ENCODE assay signal across 1 cellular context in the genomic region with DNA sequence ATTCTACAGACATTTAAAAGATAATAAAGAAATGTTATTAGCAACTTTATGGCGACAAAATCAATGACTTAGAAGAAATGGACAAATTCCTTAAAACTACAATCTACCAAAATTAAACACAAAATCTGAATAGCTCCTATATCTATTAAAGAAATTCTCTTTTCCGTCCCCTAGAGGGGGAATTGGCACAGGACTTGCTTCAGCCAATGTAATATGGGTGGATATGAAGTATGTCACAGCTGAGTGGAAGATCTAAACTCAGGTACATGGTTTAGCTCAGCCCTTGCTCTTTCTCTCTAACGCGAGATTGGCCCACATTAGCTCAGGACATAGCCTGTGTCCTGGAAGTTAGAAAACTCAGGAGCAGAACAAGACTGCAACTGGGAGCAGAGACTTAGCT.
TF ChIP-seq lines count a peak whose summit lies in the region.

No MANE protein-coding gene starts in this region.

TF ChIP-seq in GM23338, 12 proteins besides CTCF, POLR2A, EP300 and RAD21 (continued from another document):
- TF ChIP-seq, protein P1, sequence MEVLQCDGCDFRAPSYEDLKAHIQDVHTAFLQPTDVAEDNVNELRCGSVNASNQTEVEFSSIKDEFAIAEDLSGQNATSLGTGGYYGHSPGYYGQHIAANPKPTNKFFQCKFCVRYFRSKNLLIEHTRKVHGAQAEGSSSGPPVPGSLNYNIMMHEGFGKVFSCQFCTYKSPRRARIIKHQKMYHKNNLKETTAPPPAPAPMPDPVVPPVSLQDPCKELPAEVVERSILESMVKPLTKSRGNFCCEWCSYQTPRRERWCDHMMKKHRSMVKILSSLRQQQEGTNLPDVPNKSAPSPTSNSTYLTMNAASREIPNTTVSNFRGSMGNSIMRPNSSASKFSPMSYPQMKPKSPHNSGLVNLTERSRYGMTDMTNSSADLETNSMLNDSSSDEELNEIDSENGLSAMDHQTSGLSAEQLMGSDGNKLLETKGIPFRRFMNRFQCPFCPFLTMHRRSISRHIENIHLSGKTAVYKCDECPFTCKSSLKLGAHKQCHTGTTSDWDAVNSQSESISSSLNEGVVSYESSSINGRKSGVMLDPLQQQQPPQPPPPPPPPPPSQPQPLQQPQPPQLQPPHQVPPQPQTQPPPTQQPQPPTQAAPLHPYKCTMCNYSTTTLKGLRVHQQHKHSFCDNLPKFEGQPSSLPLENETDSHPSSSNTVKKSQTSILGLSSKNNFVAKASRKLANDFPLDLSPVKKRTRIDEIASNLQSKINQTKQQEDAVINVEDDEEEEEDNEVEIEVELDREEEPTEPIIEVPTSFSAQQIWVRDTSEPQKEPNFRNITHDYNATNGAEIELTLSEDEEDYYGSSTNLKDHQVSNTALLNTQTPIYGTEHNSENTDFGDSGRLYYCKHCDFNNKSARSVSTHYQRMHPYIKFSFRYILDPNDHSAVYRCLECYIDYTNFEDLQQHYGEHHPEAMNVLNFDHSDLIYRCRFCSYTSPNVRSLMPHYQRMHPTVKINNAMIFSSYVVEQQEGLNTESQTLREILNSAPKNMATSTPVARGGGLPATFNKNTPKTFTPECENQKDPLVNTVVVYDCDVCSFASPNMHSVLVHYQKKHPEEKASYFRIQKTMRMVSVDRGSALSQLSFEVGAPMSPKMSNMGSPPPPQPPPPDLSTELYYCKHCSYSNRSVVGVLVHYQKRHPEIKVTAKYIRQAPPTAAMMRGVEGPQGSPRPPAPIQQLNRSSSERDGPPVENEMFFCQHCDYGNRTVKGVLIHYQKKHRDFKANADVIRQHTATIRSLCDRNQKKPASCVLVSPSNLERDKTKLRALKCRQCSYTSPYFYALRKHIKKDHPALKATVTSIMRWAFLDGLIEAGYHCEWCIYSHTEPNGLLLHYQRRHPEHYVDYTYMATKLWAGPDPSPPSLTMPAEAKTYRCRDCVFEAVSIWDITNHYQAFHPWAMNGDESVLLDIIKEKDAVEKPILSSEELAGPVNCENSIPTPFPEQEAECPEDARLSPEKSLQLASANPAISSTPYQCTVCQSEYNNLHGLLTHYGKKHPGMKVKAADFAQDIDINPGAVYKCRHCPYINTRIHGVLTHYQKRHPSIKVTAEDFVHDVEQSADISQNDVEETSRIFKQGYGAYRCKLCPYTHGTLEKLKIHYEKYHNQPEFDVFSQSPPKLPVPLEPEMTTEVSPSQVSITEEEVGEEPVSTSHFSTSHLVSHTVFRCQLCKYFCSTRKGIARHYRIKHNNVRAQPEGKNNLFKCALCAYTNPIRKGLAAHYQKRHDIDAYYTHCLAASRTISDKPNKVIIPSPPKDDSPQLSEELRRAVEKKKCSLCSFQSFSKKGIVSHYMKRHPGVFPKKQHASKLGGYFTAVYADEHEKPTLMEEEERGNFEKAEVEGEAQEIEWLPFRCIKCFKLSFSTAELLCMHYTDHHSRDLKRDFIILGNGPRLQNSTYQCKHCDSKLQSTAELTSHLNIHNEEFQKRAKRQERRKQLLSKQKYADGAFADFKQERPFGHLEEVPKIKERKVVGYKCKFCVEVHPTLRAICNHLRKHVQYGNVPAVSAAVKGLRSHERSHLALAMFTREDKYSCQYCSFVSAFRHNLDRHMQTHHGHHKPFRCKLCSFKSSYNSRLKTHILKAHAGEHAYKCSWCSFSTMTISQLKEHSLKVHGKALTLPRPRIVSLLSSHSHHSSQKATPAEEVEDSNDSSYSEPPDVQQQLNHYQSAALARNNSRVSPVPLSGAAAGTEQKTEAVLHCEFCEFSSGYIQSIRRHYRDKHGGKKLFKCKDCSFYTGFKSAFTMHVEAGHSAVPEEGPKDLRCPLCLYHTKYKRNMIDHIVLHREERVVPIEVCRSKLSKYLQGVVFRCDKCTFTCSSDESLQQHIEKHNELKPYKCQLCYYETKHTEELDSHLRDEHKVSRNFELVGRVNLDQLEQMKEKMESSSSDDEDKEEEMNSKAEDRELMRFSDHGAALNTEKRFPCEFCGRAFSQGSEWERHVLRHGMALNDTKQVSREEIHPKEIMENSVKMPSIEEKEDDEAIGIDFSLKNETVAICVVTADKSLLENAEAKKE (CRISPR knock-in tag; IDR thresholded peaks at IDR 0.05) = no peak
- TF ChIP-seq STAT1 (IDR thresholded peaks at IDR 0.05; ENCODE audit: unreplicated experiment) (no peak), POLR2AphosphoS5 (IDR thresholded peaks at IDR 0.05; ENCODE audit: low read depth) (no peak)
- TF ChIP-seq, protein P2, sequence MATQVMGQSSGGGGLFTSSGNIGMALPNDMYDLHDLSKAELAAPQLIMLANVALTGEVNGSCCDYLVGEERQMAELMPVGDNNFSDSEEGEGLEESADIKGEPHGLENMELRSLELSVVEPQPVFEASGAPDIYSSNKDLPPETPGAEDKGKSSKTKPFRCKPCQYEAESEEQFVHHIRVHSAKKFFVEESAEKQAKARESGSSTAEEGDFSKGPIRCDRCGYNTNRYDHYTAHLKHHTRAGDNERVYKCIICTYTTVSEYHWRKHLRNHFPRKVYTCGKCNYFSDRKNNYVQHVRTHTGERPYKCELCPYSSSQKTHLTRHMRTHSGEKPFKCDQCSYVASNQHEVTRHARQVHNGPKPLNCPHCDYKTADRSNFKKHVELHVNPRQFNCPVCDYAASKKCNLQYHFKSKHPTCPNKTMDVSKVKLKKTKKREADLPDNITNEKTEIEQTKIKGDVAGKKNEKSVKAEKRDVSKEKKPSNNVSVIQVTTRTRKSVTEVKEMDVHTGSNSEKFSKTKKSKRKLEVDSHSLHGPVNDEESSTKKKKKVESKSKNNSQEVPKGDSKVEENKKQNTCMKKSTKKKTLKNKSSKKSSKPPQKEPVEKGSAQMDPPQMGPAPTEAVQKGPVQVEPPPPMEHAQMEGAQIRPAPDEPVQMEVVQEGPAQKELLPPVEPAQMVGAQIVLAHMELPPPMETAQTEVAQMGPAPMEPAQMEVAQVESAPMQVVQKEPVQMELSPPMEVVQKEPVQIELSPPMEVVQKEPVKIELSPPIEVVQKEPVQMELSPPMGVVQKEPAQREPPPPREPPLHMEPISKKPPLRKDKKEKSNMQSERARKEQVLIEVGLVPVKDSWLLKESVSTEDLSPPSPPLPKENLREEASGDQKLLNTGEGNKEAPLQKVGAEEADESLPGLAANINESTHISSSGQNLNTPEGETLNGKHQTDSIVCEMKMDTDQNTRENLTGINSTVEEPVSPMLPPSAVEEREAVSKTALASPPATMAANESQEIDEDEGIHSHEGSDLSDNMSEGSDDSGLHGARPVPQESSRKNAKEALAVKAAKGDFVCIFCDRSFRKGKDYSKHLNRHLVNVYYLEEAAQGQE (IDR thresholded peaks at IDR 0.05; ENCODE audit: unreplicated experiment) = no peak
